ENCODE assay signal across 14 cellular contexts in genomic region chr17:45127209-45127582, GRCh38. TPM values are rescaled to one million over a fixed set of nuclear protein-coding genes. Genes with fewer than 3 reads are reported as not detected.
DNase-seq lines count a peak whose midpoint lies in the region; ATAC-seq and TF ChIP-seq lines count a peak whose summit lies in the region.
"Had no signal": no experiment of that assay in that cellular context is flagged by ENCODE, and none has a peak within 500 bp of the region (broad histone marks: within the 10 kb centered on the region; RNA-seq: fewer than 3 reads in every experiment).

No MANE protein-coding gene starts in this region.

- no peak overlapping the region for H3K23ac ChIP-seq in trophoblast cell (ENCODE audit: low read length)

- intact Hi-C loops in Right ventricle myocardium superior (cut with DNase I) = no loop called here
- intact Hi-C loops in vagina (cut with DNase I) = no loop called here

- H3K9ac ChIP-seq in trophoblast cell (ENCODE audit: low read length) = no peak overlapping the region

- peaks cover 2% of the 10 kb centered on the region for H3K4me1 Mint-ChIP-seq in T-helper 1 cell treated with Interleukin-12 subunit alpha and Interleukin-12 subunit beta and Interleukin-4 antibody, amounts not matched to agents 30 μg/mL and 1 μg/mL, for 36 hours (ENCODE audit: low read depth)

- peak overlapping the region; percentile 49 for H3K27ac Mint-ChIP-seq in T-helper 1 cell treated with Interleukin-12 subunit alpha and Interleukin-12 subunit beta and Interleukin-4 antibody, amounts not matched to agents 30 μg/mL and 1 μg/mL, for 36 hours
- H3K27ac Mint-ChIP-seq: activated CD4-positive, alpha-beta memory T cell treated with anti-CD3 and anti-CD28 coated beads, Interleukin-2, amount 10 ng/mL, durations not matched to agents 7 days and 5 days had no signal

- H3K4me1 ChIP-seq in trophoblast cell (ENCODE audit: control insufficient read depth in 1 of 2, insufficient read depth in 2 of 2, low read length in 2 of 2) (peaks cover 46 to 51% of the 10 kb centered on the region in 2 experiments), vagina (peaks cover 81% of the 10 kb centered on the region)

- TF ChIP-seq POLR2A in vagina (IDR thresholded peaks at IDR 0.05) = no peak

- no peak overlapping the region for H2AK5ac ChIP-seq in trophoblast cell (ENCODE audit: low read length)

- peak overlapping the region; percentile 4 for H2BK120ac ChIP-seq in trophoblast cell (ENCODE audit: insufficient read depth, low read length, poor library complexity)

- H3K4me2 ChIP-seq in trophoblast cell (ENCODE audit: low read length) = no peak overlapping the region

- H3K27ac ChIP-seq in trophoblast cell (ENCODE audit: low read depth, low read length) (peak overlapping the region; percentile 29), vagina (peak overlapping the region; percentile 98)

- peak overlapping the region; percentile 15 for H3K14ac ChIP-seq in trophoblast cell (ENCODE audit: low read length)

- H3K36me3 ChIP-seq in trophoblast cell (ENCODE audit: control insufficient read depth in 1 of 2, insufficient read depth in 2 of 2, low read length in 2 of 2) (no peaks in the 10 kb centered on the region), vagina (no peaks in the 10 kb centered on the region)

- no CpG with 5 or more reads among the region's 8 CpGs for WGBS in trophoblast cell (ENCODE audit: extremely low coverage, insufficient coverage, insufficient read length)

- no peak overlapping the region for H3K4me3 Mint-ChIP-seq in T-helper 1 cell treated with Interleukin-12 subunit alpha and Interleukin-12 subunit beta and Interleukin-4 antibody, amounts not matched to agents 30 μg/mL and 1 μg/mL, for 36 hours
- H3K4me3 Mint-ChIP-seq: activated CD4-positive, alpha-beta memory T cell treated with anti-CD3 and anti-CD28 coated beads, Interleukin-2, amount 10 ng/mL, durations not matched to agents 7 days and 5 days had no signal

- H3K4ac ChIP-seq in trophoblast cell (ENCODE audit: low read depth, low read length) = no peak overlapping the region

- DNase-seq in T-helper 1 cell (no peak), Right ventricle myocardium superior (peak; percentile 45), trophoblast cell (no peak), vagina (ENCODE audit: extremely low spot score in 2 of 2) (no peak)
- no peak for DNase-seq in activated CD4-positive, alpha-beta T cell treated with anti-CD3 and anti-CD28 coated beads, Interleukin-2, amount 50 U/mL, for 4 hours
- DNase-seq: activated CD4-positive, alpha-beta memory T cell treated with anti-CD3 and anti-CD28 coated beads, Interleukin-2, amount 10 ng/mL, durations not matched to agents 7 days and 5 days; activated naive CD4-positive, alpha-beta T cell; NCI-H2171; OCI-M1; substantia nigra had no signal

- peak overlapping the region; percentile 56 for H4K91ac ChIP-seq in trophoblast cell (ENCODE audit: low read depth, low read length)

- H3K27me3 ChIP-seq in trophoblast cell (ENCODE audit: insufficient read depth, low read length) = no peaks in the 10 kb centered on the region
- H3K27me3 ChIP-seq in vagina = no peaks in the 10 kb centered on the region
- H3K27me3 ChIP-seq: MG63 had no signal

- H3K79me1 ChIP-seq in trophoblast cell (ENCODE audit: low read length) = peaks cover 25% of the 10 kb centered on the region

- no peaks in the 10 kb centered on the region for H3K9me3 Mint-ChIP-seq in T-helper 1 cell treated with Interleukin-12 subunit alpha and Interleukin-12 subunit beta and Interleukin-4 antibody, amounts not matched to agents 30 μg/mL and 1 μg/mL, for 36 hours
- H3K9me3 Mint-ChIP-seq: activated CD4-positive, alpha-beta memory T cell treated with anti-CD3 and anti-CD28 coated beads, Interleukin-2, amount 10 ng/mL, durations not matched to agents 7 days and 5 days had no signal

- H4K8ac ChIP-seq in trophoblast cell (ENCODE audit: low read depth, low read length) = no peak overlapping the region

- ATAC-seq in Right ventricle myocardium superior (ENCODE audit: poor library complexity) (peak; percentile 6), GM18517 (IDR thresholded peaks at IDR 0.05; ENCODE audit: unreplicated experiment) (no peak), GM19351 (IDR thresholded peaks at IDR 0.05; ENCODE audit: unreplicated experiment) (no peak)

- no peak overlapping the region for H4K12ac ChIP-seq in trophoblast cell (ENCODE audit: low read depth, low read length)

- peaks cover 14% of the 10 kb centered on the region for H3K27me3 Mint-ChIP-seq in T-helper 1 cell treated with Interleukin-12 subunit alpha and Interleukin-12 subunit beta and Interleukin-4 antibody, amounts not matched to agents 30 μg/mL and 1 μg/mL, for 36 hours (ENCODE audit: low read depth)

- H2BK12ac ChIP-seq in trophoblast cell (ENCODE audit: low read length) = no peak overlapping the region

- TF ChIP-seq CTCF in vagina (IDR thresholded peaks at IDR 0.05) = no peak

- no peak overlapping the region for H2BK5ac ChIP-seq in trophoblast cell (ENCODE audit: low read depth, low read length, poor library complexity)

- H3K4me3 ChIP-seq in trophoblast cell (ENCODE audit: low read depth, low read length) (no peak overlapping the region), vagina (no peak overlapping the region)
- H3K4me3 ChIP-seq: MG63 had no signal

- H3K36me3 Mint-ChIP-seq in T-helper 1 cell treated with Interleukin-12 subunit alpha and Interleukin-12 subunit beta and Interleukin-4 antibody, amounts not matched to agents 30 μg/mL and 1 μg/mL, for 36 hours (ENCODE audit: low read depth) = no peaks in the 10 kb centered on the region

- H3K9me3 ChIP-seq in trophoblast cell (ENCODE audit: insufficient read depth, low read depth, low read length) (no peaks in the 10 kb centered on the region), vagina (no peaks in the 10 kb centered on the region)
- H3K9me3 ChIP-seq: MG63 had no signal

- no peak overlapping the region for H2AFZ ChIP-seq in trophoblast cell (ENCODE audit: insufficient read depth, low read length, poor library complexity)

- peaks cover 3% of the 10 kb centered on the region for H3K79me2 ChIP-seq in trophoblast cell (ENCODE audit: control insufficient read depth, insufficient read depth, low read length, poor library complexity)

- no peak overlapping the region for H3K18ac ChIP-seq in trophoblast cell (ENCODE audit: low read length)

RNA-seq across cellular contexts. Expression of gene PLCD3, which starts 5.1 kb away (rescaled TPM):
- total RNA-seq in Right ventricle myocardium superior (201 TPM), vagina (34.1 TPM)
- polyA plus RNA-seq in trophoblast cell (2013) = 53.9 and 61.0 TPM in 2 replicates

RNA-seq across cellular contexts. Expression of gene ACBD4, which starts 8.3 kb away (rescaled TPM):
- total RNA-seq in Right ventricle myocardium superior = 8.0 TPM
- 3.8 TPM in 2 replicates for polyA plus RNA-seq in trophoblast cell (2013)
- 18.9 TPM for total RNA-seq in vagina

RNA-seq across cellular contexts. Expression of gene HEXIM1, which starts 21.1 kb away (rescaled TPM):
- total RNA-seq in Right ventricle myocardium superior (31.2 TPM), vagina (27.5 TPM)
- 108 and 114 TPM in 2 replicates for polyA plus RNA-seq in trophoblast cell (2013)

RNA-seq across cellular contexts. Expression of gene HEXIM2, which starts 34.5 kb away (rescaled TPM):
- total RNA-seq in Right ventricle myocardium superior (8.0 TPM), vagina (9.8 TPM)
- 4.2 and 4.3 TPM in 2 replicates for polyA plus RNA-seq in trophoblast cell (2013)
